Comparison of ENCODE assay signal across 4 cellular contexts in the genomic region with DNA sequence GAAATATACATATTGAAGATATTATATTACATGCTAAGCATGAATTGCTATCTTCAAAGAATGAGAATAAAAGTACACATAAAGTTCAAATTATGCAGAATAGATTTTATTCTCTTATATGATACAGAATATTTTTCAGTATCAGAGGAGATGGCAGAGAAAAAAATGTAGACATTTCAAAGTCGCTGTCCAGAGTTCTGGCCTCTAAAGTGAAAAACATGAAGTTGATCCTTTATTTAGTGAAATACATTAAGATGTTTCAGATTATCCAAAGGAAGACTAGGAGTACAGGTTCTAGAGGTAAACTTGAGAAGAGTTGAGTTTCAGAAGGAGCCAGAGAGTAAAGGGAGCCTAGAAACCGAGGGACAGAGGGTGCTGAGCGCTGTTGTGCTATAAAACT.
A peak's percentile ranks its signal among the peaks of the same experiment; 100 is the strongest.
TF ChIP-seq lines count a peak whose summit lies in the region.

No MANE protein-coding gene starts in this region.

TF ChIP-seq in liver, 16 proteins besides CTCF, POLR2A, EP300 and RAD21 (continued from another document):
- peak; percentile 44 for TF ChIP-seq REST (IDR thresholded peaks at IDR 0.05)
- no peak for TF ChIP-seq EGR1 (IDR thresholded peaks at IDR 0.05; ENCODE audit: low read depth in 2 of 2)
- TF ChIP-seq, protein P1, sequence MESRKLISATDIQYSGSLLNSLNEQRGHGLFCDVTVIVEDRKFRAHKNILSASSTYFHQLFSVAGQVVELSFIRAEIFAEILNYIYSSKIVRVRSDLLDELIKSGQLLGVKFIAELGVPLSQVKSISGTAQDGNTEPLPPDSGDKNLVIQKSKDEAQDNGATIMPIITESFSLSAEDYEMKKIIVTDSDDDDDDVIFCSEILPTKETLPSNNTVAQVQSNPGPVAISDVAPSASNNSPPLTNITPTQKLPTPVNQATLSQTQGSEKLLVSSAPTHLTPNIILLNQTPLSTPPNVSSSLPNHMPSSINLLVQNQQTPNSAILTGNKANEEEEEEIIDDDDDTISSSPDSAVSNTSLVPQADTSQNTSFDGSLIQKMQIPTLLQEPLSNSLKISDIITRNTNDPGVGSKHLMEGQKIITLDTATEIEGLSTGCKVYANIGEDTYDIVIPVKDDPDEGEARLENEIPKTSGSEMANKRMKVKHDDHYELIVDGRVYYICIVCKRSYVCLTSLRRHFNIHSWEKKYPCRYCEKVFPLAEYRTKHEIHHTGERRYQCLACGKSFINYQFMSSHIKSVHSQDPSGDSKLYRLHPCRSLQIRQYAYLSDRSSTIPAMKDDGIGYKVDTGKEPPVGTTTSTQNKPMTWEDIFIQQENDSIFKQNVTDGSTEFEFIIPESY (IDR thresholded peaks at IDR 0.05) = no peak

TF ChIP-seq in HepG2, 621 proteins besides CTCF, POLR2A, EP300 and RAD21:
- TF ChIP-seq REST (IDR thresholded peaks at IDR 0.05; ENCODE audit: borderline replicate concordance in 1 of 2, low read depth in 1 of 2, low read length in 2 of 2) (peak in 1 of 2 experiments; percentile 46; a peak in 1 of 4 replicates), TCF7L2 (IDR thresholded peaks at IDR 0.05; ENCODE audit: low read depth, low read length) (no peak)

TF ChIP-seq in HCT116, 20 proteins besides CTCF, POLR2A, EP300 and RAD21 (continued from another document):
- 0 out of 2 replicates have a peak, but pooled peaks have one; percentile 5 for TF ChIP-seq REST (IDR thresholded peaks at IDR 0.05; ENCODE audit: low read depth)

TF ChIP-seq in Ishikawa, 13 proteins besides CTCF, POLR2A, EP300 and RAD21 (continued from another document):
- TF ChIP-seq REST (IDR thresholded peaks at IDR 0.05; ENCODE audit: low read depth) (peak; percentile 67), NFIC (IDR thresholded peaks at IDR 0.05) (no peak), TEAD4 (IDR thresholded peaks at IDR 0.05) (no peak), EGR1 (IDR thresholded peaks at IDR 0.05) (no peak), CREB1 (IDR thresholded peaks at IDR 0.05; ENCODE audit: low read depth) (no peak)
